24 cellular contexts compared by ENCODE assay signal in the genomic region with DNA sequence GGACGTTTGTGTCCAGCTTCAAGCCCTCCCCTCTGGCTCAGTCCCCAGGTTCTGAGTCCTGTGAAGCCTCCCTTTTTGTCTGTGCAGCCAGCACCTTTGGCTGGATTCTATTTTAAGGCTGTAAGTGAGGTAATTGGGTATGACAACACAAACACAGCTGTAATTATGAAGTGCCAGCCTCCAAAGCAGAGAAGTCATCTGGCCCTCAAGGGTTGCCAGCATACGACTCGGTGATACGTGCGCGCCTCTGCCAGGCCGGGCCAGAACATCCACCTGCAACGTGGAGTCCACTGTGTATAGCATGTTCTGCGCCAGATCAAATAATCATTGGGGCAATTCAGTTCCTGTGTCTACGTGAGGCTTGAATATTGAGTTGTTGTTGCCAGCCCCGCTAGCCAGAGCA. TPM values are rescaled to one million over a fixed set of nuclear protein-coding genes. Genes with fewer than 3 reads are reported as not detected.
A peak's percentile ranks its signal among the peaks of the same experiment; 100 is the strongest.
DNase-seq lines count a peak whose midpoint lies in the region; ATAC-seq and TF ChIP-seq lines count a peak whose summit lies in the region.
"Had no signal": no experiment of that assay in that cellular context is flagged by ENCODE, and none has a peak within 500 bp of the region (broad histone marks: within the 10 kb centered on the region; RNA-seq: fewer than 3 reads in every experiment).

No MANE protein-coding gene starts in this region.

- TF ChIP-seq CTCF in HFFc6 (IDR thresholded peaks at IDR 0.05) = no peak

- CTCF ChIA-PET in activated naive CD4-positive, alpha-beta T cell treated with anti-CD3 and anti-CD28 coated beads, Interleukin-2, amount 10 ng/mL, durations not matched to agents 7 days and 5 days (lab: Charles Lee) = no interaction called here

- H3K27ac ChIP-seq in right cardiac atrium (ENCODE audit: low read length) = no peak overlapping the region
- H3K27ac ChIP-seq: C4-2B, epithelial cell of prostate, KMS-11, upper lobe of left lung had no signal

- ATAC-seq in right cardiac atrium (peak; percentile 19 to 24), HG02623 (IDR thresholded peaks at IDR 0.05; ENCODE audit: unreplicated experiment) (no peak)

- no peak overlapping the region for H3K4me3 ChIP-seq in right cardiac atrium (ENCODE audit: low read length)
- H3K4me3 ChIP-seq: upper lobe of left lung had no signal

- H3K9me3 ChIP-seq in right cardiac atrium (ENCODE audit: control insufficient read depth, low read length) = no peaks in the 10 kb centered on the region
- H3K9me3 ChIP-seq: upper lobe of left lung had no signal

- H3K36me3 Mint-ChIP-seq in activated naive CD4-positive, alpha-beta T cell treated with anti-CD3 and anti-CD28 coated beads, Interleukin-2, amount 10 ng/mL, durations not matched to agents 7 days and 5 days = no peaks in the 10 kb centered on the region
- H3K36me3 Mint-ChIP-seq in HFFc6 (ENCODE audit: low read depth) = peaks cover 5% of the 10 kb centered on the region; the same call in 1 of the 2 replicates

- no peaks in the 10 kb centered on the region for H3K4me1 Mint-ChIP-seq in activated naive CD4-positive, alpha-beta T cell treated with anti-CD3 and anti-CD28 coated beads, Interleukin-2, amount 10 ng/mL, durations not matched to agents 7 days and 5 days
- peaks cover 22% of the 10 kb centered on the region for H3K4me1 Mint-ChIP-seq in HFFc6 (ENCODE audit: low read depth)

- DNase-seq in COR-L47 (lab: John Stamatoyannopoulos, UW) (peak; percentile 90), NCI-H1694 treated with DMSO at 0.1 percent for 48 hours (lab: John Stamatoyannopoulos, UW) (peak; percentile 26), SHP77 (lab: John Stamatoyannopoulos, UW) (peak; percentile 92 to 93), right cardiac atrium (peak in 1 of 3 donors; percentile 51), HUDEP-2 (lab: John Stamatoyannopoulos, UW; ENCODE audit: unreplicated experiment in 76 of 76) (no peak), HFFc6 (no peak)
- DNase-seq in activated naive CD4-positive, alpha-beta T cell treated with anti-CD3 and anti-CD28 coated beads, Interleukin-2, amount 10 ng/mL, durations not matched to agents 7 days and 5 days = no peak
- DNase-seq: activated naive CD4-positive, alpha-beta T cell treated with anti-CD3 and anti-CD28 coated beads, Interleukin-2, amount 50 U/mL, for 16 hours; activated T-cell treated with anti-CD3 and anti-CD28 coated beads for 4 hours; DMS79; NCI-H1436; stimulated activated naive CD4-positive, alpha-beta T cell treated with Interleukin-2 at 50 U/mL for 16 hours; upper lobe of left lung had no signal

- peaks cover 8% of the 10 kb centered on the region for H3K4me1 ChIP-seq in right cardiac atrium (ENCODE audit: control insufficient read depth, insufficient read depth, low read length)

- 69% methylated on average over 11 of the region's 11 CpGs for WGBS in right cardiac atrium

- intact Hi-C loops in right cardiac atrium (cut with DNase I) = no loop called here

- no peaks in the 10 kb centered on the region for H3K9me3 Mint-ChIP-seq in activated naive CD4-positive, alpha-beta T cell treated with anti-CD3 and anti-CD28 coated beads, Interleukin-2, amount 10 ng/mL, durations not matched to agents 7 days and 5 days
- H3K9me3 Mint-ChIP-seq in HFFc6 = no peaks in the 10 kb centered on the region
- H3K9me3 Mint-ChIP-seq: mesothelial cell of epicardium had no signal

- H3K27ac Mint-ChIP-seq in activated naive CD4-positive, alpha-beta T cell treated with anti-CD3 and anti-CD28 coated beads, Interleukin-2, amount 10 ng/mL, durations not matched to agents 7 days and 5 days = no peak overlapping the region
- H3K27ac Mint-ChIP-seq in HFFc6 = no peak overlapping the region
- H3K27ac Mint-ChIP-seq: mesothelial cell of epicardium had no signal

- no peaks in the 10 kb centered on the region for H3K27me3 ChIP-seq in right cardiac atrium (ENCODE audit: control insufficient read depth, insufficient read depth)
- H3K27me3 ChIP-seq: upper lobe of left lung had no signal

- peaks cover 22% of the 10 kb centered on the region for H3K27me3 Mint-ChIP-seq in activated naive CD4-positive, alpha-beta T cell treated with anti-CD3 and anti-CD28 coated beads, Interleukin-2, amount 10 ng/mL, durations not matched to agents 7 days and 5 days
- H3K27me3 Mint-ChIP-seq in HFFc6 (ENCODE audit: insufficient read depth) = peaks cover 2% of the 10 kb centered on the region; the same call in 1 of the 2 replicates

- H3K4me3 Mint-ChIP-seq in activated naive CD4-positive, alpha-beta T cell treated with anti-CD3 and anti-CD28 coated beads, Interleukin-2, amount 10 ng/mL, durations not matched to agents 7 days and 5 days = no peak overlapping the region
- no peak overlapping the region for H3K4me3 Mint-ChIP-seq in HFFc6
- H3K4me3 Mint-ChIP-seq: mesothelial cell of epicardium had no signal

RNA-seq across cellular contexts. Expression of a gene that starts 6.7 kb away (rescaled TPM):
- total RNA-seq in right cardiac atrium = 10 to 100 TPM in 1 of 4 donors, 1 to 10 TPM in 3; 1.6 to 11.3 (median 8.1) TPM
- polyA plus RNA-seq in right cardiac atrium = 3.7 TPM
- total RNA-seq in HFFc6 (2021; fragmentation: NEBNext Ultra II Directional; extraction: Animal tissue kit (Norgen Biotek cat#: 25700)) = 10 to 100 TPM in 5 of 6 experiments, 1 to 10 TPM in 1; 5.6 to 61.9 (median 53.3) TPM
- total RNA-seq: A673, kidney epithelial cell, mesothelial cell of epicardium, pulmonary artery endothelial cell had no signal
- polyA plus RNA-seq: neural cell had no signal

RNA-seq across cellular contexts. Expression of a gene that starts 27.4 kb away (rescaled TPM):
- under 1 TPM in 2 of 4 donors, not detected in 2; 0.23 to 0.41 TPM for total RNA-seq in right cardiac atrium
- 0.16 TPM for polyA plus RNA-seq in right cardiac atrium
- 1 to 10 TPM in 1 of 6 experiments, under 1 TPM in 4, not detected in 1; 0.24 to 1.2 (median 0.68) TPM for total RNA-seq in HFFc6 (2021; fragmentation: NEBNext Ultra II Directional; extraction: Animal tissue kit (Norgen Biotek cat#: 25700))
- total RNA-seq: A673, H4, mesothelial cell of epicardium, pulmonary artery endothelial cell, RPMI7951 had no signal

Comparison
In these comparisons a context has a peak if more than half of its experiments do, and no peak if none do; other contexts are left out.
1. DNase-seq: peak in COR-L47 (single experiment), NCI-H1694 treated with DMSO at 0.1 percent for 48 hours (single experiment) and SHP77 (2 of 2); none in HUDEP-2 (0 of 76), activated naive CD4-positive, alpha-beta T cell treated with anti-CD3 and anti-CD28 coated beads, Interleukin-2, amount 10 ng/mL, durations not matched to agents 7 days and 5 days (single experiment) and HFFc6 (single experiment).